Comparison of ENCODE assay signal across 30 cellular contexts in the genomic region with DNA sequence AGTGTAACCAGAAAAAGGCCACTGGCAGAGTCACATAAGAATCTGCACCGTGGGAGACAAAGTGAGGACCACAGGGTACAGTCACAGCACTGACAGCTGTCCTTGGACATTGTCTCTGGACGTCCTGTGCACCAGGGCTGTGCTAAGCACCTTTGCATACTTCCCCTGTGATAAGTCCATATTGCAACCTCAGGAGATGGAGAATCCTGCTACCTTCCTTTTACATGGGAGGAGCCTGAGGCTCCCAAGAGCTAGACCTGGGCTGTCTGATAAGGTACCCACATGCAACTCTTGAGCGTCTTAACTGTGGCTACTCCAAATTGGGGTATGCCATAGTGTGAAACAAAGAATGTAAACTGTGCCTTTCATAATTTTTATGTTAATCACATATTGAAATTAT. TPM values are rescaled to one million over a fixed set of nuclear protein-coding genes. Genes with fewer than 3 reads are reported as not detected.
"Had no signal": no experiment of that assay in that cellular context is flagged by ENCODE, and none has a peak within 500 bp of the region (broad histone marks: within the 10 kb centered on the region; RNA-seq: fewer than 3 reads in every experiment).

No MANE protein-coding gene starts in this region.

- H3K36me3 Mint-ChIP-seq: memory B cell had no signal

- H3K4me3 Mint-ChIP-seq: dendritic cell treated with granulocyte-macrophage colony-stimulating factor and Interleukin-4, amounts not matched to agents 40 ng/mL and 50 ng/mL, for 4 days; effector memory CD8-positive, alpha-beta T cell; endodermal cell; memory B cell had no signal

- H3K4me1 ChIP-seq: colonic mucosa, gastrocnemius medialis, left lung, lower lobe of right lung had no signal

- H3K9me3 ChIP-seq: colonic mucosa, esophagus squamous epithelium, gastrocnemius medialis, left lung, lower lobe of right lung had no signal

- FAIRE-seq: endometrium, islet of Langerhans had no signal

- H3K4me3 ChIP-seq: colonic mucosa, esophagus squamous epithelium, gastrocnemius medialis, heart right ventricle, left lung, lower lobe of right lung had no signal

- H3K27ac Mint-ChIP-seq: dendritic cell treated with granulocyte-macrophage colony-stimulating factor and Interleukin-4, amounts not matched to agents 40 ng/mL and 50 ng/mL, for 4 days; effector memory CD8-positive, alpha-beta T cell; endodermal cell; memory B cell had no signal

- H3K27me3 ChIP-seq: colonic mucosa had no signal

- H3K36me3 ChIP-seq: colonic mucosa, esophagus squamous epithelium, gastrocnemius medialis, heart right ventricle, left lung, lower lobe of right lung had no signal

- DNase-seq: cortex of kidney; effector CD8-positive, alpha-beta T cell; effector memory CD8-positive, alpha-beta T cell; endodermal cell; esophagus squamous epithelium; foreskin fibroblast; foreskin melanocyte; gastrocnemius medialis; head of caudate nucleus; heart right ventricle; hippocampal formation; left cardiac atrium; left lung; left ventricle myocardium superior; lower lobe of right lung; mesendoderm; midbrain had no signal

- H3K9me3 Mint-ChIP-seq: dendritic cell treated with granulocyte-macrophage colony-stimulating factor and Interleukin-4, amounts not matched to agents 40 ng/mL and 50 ng/mL, for 4 days; effector memory CD8-positive, alpha-beta T cell; memory B cell had no signal

- H3K27ac ChIP-seq: epithelial cell of prostate, gastrocnemius medialis, heart right ventricle, left lung, lower lobe of right lung had no signal

RNA-seq across cellular contexts. Expression of gene FETUB, which starts 2.5 kb away (rescaled TPM):
- total RNA-seq: chondrocyte, dermis microvascular lymphatic vessel endothelial cell, endodermal cell, esophagus mucosa, gastrocnemius medialis, kidney epithelial cell, left cardiac atrium, left lung, left ventricle myocardium superior, lower lobe of right lung, lung microvascular endothelial cell, mononuclear cell, mucosa of gallbladder had no signal
- polyA plus RNA-seq: heart right ventricle had no signal

RNA-seq across cellular contexts. Expression of gene AHSG, which starts 24.8 kb away (rescaled TPM):
- total RNA-seq: chondrocyte, dermis microvascular lymphatic vessel endothelial cell, endodermal cell, esophagus mucosa, esophagus squamous epithelium, heart right ventricle, kidney epithelial cell, left lung, left ventricle myocardium superior, lower lobe of right lung, lung microvascular endothelial cell, mononuclear cell had no signal
- polyA plus RNA-seq: heart right ventricle had no signal

RNA-seq across cellular contexts. Expression of gene HRG, which starts 28.2 kb away (rescaled TPM):
- total RNA-seq: chondrocyte, dermis microvascular lymphatic vessel endothelial cell, endodermal cell, esophagus squamous epithelium, left lung, left ventricle myocardium superior, lower lobe of right lung, lung microvascular endothelial cell, mononuclear cell had no signal
- polyA plus RNA-seq: heart right ventricle had no signal
